ENCODE assay signal across 1 cellular context in genomic region chr17:45784293-45784582, GRCh38.
TF ChIP-seq lines count a peak whose summit lies in the region.

CRHR1 (plus strand) TSS chr17:45784320; CDS start chr17:45784545, 225 bp downstream.

TF ChIP-seq in HCT116, 20 proteins besides CTCF, POLR2A, EP300 and RAD21 (continued from another document):
- TF ChIP-seq ZBTB33 (IDR thresholded peaks at IDR 0.05; ENCODE audit: extremely low read depth, insufficient replicate concordance, low read length) = no peak
- TF ChIP-seq YY1 (IDR thresholded peaks at IDR 0.05; ENCODE audit: extremely low read depth, insufficient replicate concordance, low read depth, low read length) = no peak
- TF ChIP-seq JUND (IDR thresholded peaks at IDR 0.05) = no peak
